8 cellular contexts compared by ENCODE assay signal in the genomic region with DNA sequence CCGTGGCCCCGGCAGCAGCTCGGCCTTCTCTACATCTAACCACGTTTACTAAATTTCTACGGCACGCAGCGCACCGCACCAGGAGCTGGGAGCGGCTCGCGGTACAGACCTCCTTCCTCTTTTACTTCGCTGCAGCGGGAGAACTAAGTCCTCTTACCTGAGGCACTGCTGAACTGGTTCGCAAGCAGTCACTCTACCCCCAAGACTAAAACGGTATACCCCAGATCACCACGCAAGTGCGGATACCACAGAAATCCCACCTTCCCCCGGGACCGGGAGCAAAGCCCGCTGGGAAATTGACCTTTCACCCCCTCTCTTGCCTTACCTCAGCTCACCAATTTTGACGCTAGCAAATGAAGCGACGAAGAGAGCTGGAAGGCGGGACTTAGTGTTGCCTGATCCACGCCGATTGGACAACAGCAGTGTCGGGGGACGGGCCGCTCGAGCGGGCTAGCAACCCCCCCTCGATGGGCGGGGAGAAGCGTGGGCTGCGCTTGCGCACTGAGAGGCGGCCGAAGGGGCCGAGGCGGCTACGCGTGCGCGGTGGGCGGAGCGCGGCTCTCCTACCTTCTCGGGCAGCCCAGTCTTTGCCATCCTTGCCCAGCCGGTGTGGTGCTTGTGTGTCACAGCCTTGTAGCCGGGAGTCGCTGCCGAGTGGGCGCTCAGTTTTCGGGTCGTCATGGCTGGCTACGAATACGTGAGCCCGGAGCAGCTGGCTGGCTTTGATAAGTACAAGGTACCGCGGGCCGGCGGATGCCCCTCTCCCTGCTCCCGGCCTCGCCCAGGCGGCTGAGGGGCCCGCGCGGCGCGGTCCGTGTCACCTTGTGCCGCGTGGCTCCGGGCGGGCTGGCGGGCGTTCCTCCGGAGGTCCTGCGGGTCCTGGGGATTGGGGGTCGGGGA. TPM values are rescaled to one million over a fixed set of nuclear protein-coding genes. Genes with fewer than 3 reads are reported as not detected.
DNase-seq lines count a peak whose midpoint lies in the region; ATAC-seq, FAIRE-seq and TF ChIP-seq lines count a peak whose summit lies in the region.

A gene with protein sequence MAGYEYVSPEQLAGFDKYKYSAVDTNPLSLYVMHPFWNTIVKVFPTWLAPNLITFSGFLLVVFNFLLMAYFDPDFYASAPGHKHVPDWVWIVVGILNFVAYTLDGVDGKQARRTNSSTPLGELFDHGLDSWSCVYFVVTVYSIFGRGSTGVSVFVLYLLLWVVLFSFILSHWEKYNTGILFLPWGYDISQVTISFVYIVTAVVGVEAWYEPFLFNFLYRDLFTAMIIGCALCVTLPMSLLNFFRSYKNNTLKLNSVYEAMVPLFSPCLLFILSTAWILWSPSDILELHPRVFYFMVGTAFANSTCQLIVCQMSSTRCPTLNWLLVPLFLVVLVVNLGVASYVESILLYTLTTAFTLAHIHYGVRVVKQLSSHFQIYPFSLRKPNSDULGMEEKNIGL (plus strand): TSS at position 590 of the 900 bp plus-strand sequence. CDS start 90 bp downstream, at position 680.

- intact Hi-C loops in right cardiac atrium (cut with DNase I) (no loop called here), uterus (cut with DNase I; ENCODE audit: low total_unique reads) (no loop called here)

- H4K20me1 ChIP-seq in astrocyte (ENCODE audit: insufficient read depth, low read length): peaks cover 14% of the 10 kb centered on the region

- no peaks in the 10 kb centered on the region for H3K27me3 Mint-ChIP-seq in T-helper 2 cell treated with Interferon-gamma antibody and Interleukin-4, amounts not matched to agents 5 μg/mL and 100 μg/mL, for 36 hours (ENCODE audit: low read depth)
- no peaks in the 10 kb centered on the region for H3K27me3 Mint-ChIP-seq in astrocyte (ENCODE audit: low read depth, unreplicated experiment)

- peaks cover 10% of the 10 kb centered on the region for H3K36me3 Mint-ChIP-seq in T-helper 2 cell treated with Interferon-gamma antibody and Interleukin-4, amounts not matched to agents 5 μg/mL and 100 μg/mL, for 36 hours (ENCODE audit: low read depth)
- H3K36me3 Mint-ChIP-seq in astrocyte (ENCODE audit: low read depth, unreplicated experiment): no peaks in the 10 kb centered on the region

- H3K9me3 ChIP-seq in astrocyte (ENCODE audit: insufficient read depth, low read depth, low read length) (no peaks in the 10 kb centered on the region), right cardiac atrium (ENCODE audit: control insufficient read depth, low read length) (no peaks in the 10 kb centered on the region), uterus (no peaks in the 10 kb centered on the region)

- WGBS in right cardiac atrium: under 1% methylated on average over 80 of the region's 80 CpGs

- H3K4me2 ChIP-seq in astrocyte (ENCODE audit: low read length): peak within 1 kb of the TSS; percentile 92

- H3K4me3 ChIP-seq in astrocyte (ENCODE audit: insufficient read depth, low read depth, low read length): peak within 1 kb of the TSS; percentile 90
- peak within 1 kb of the TSS; percentile 87 for H3K4me3 ChIP-seq in right cardiac atrium (ENCODE audit: low read length)
- peak within 1 kb of the TSS; percentile 80 to 96 for H3K4me3 ChIP-seq in uterus

- H3K27me3 ChIP-seq in astrocyte (ENCODE audit: insufficient read depth, low read length): no peaks in the 10 kb centered on the region
- H3K27me3 ChIP-seq in right cardiac atrium (ENCODE audit: control insufficient read depth, insufficient read depth): no peaks in the 10 kb centered on the region
- no peaks in the 10 kb centered on the region for H3K27me3 ChIP-seq in uterus

- H3K4me1 ChIP-seq in astrocyte (ENCODE audit: insufficient read depth, low read length) (peaks cover 15% of the 10 kb centered on the region), right cardiac atrium (ENCODE audit: control insufficient read depth, insufficient read depth, low read length) (peaks cover 5% of the 10 kb centered on the region), uterus (peaks cover 7 to 9% of the 10 kb centered on the region in 2 donors)

- H3K9me3 Mint-ChIP-seq in T-helper 2 cell treated with Interferon-gamma antibody and Interleukin-4, amounts not matched to agents 5 μg/mL and 100 μg/mL, for 36 hours: no peaks in the 10 kb centered on the region
- H3K9me3 Mint-ChIP-seq in astrocyte (ENCODE audit: unreplicated experiment): no peaks in the 10 kb centered on the region

- peaks cover 60% of the 10 kb centered on the region for H3K79me2 ChIP-seq in astrocyte (ENCODE audit: insufficient read depth, low read length)

- H2AFZ ChIP-seq in astrocyte (ENCODE audit: low read depth, low read length): peak within 1 kb of the TSS; percentile 76

- FAIRE-seq in astrocyte (lab: Jason Lieb, UNC): peak; percentile 52

- peak; percentile 73 to 91 for TF ChIP-seq POLR2A in uterus (IDR thresholded peaks at IDR 0.05)

- peak within 1 kb of the TSS; percentile 98 for H3K27ac Mint-ChIP-seq in T-helper 2 cell treated with Interferon-gamma antibody and Interleukin-4, amounts not matched to agents 5 μg/mL and 100 μg/mL, for 36 hours
- H3K27ac Mint-ChIP-seq in astrocyte (ENCODE audit: unreplicated experiment): peak within 1 kb of the TSS; percentile 98

- DNase-seq in NCI-H1930 (lab: John Stamatoyannopoulos, UW) (peak; percentile 99), astrocyte (ENCODE audit: low read depth) (peak; percentile 95), right cardiac atrium (peak; percentile 98 to 99 (median 99)), pulmonary artery endothelial cell (ENCODE audit: low read depth, low spot score) (peak; percentile 97), uterus (peak; percentile 99 to 100)
- peak; percentile 99 for DNase-seq in T-helper 2 cell treated with Interferon-gamma antibody and Interleukin-4, amounts not matched to agents 5 μg/mL and 100 μg/mL, for 36 hours (ENCODE audit: low spot score)

- ATAC-seq in GM18502 (IDR thresholded peaks at IDR 0.05; ENCODE audit: poor library complexity, unreplicated experiment): peak; percentile 97
- ATAC-seq in HG02970 (IDR thresholded peaks at IDR 0.05; ENCODE audit: low FRiP score, unreplicated experiment): peak; percentile 96
- peak; percentile 99 for ATAC-seq in right cardiac atrium

- peak within 1 kb of the TSS; percentile 95 for H3K9ac ChIP-seq in astrocyte (ENCODE audit: low read length)

- TF ChIP-seq CTCF in astrocyte (IDR thresholded peaks at IDR 0.05; ENCODE audit: insufficient read depth, low read depth, low read length) (no peak), uterus (IDR thresholded peaks at IDR 0.05) (peak in 2 of 4 experiments; percentile 19 to 35)

- H3K4me3 Mint-ChIP-seq in T-helper 2 cell treated with Interferon-gamma antibody and Interleukin-4, amounts not matched to agents 5 μg/mL and 100 μg/mL, for 36 hours: peak within 1 kb of the TSS; percentile 93
- H3K4me3 Mint-ChIP-seq in astrocyte (ENCODE audit: unreplicated experiment): peak within 1 kb of the TSS; percentile 97

- peaks cover 21% of the 10 kb centered on the region for H3K4me1 Mint-ChIP-seq in T-helper 2 cell treated with Interferon-gamma antibody and Interleukin-4, amounts not matched to agents 5 μg/mL and 100 μg/mL, for 36 hours (ENCODE audit: low read depth)
- peaks cover 14% of the 10 kb centered on the region for H3K4me1 Mint-ChIP-seq in astrocyte (ENCODE audit: low read depth, unreplicated experiment)

- no peaks in the 10 kb centered on the region for H3K36me3 ChIP-seq in astrocyte (ENCODE audit: insufficient read depth, low read length)
- H3K36me3 ChIP-seq in uterus: no peaks in the 10 kb centered on the region

- H3K27ac ChIP-seq in astrocyte (ENCODE audit: low read depth, low read length) (peak within 1 kb of the TSS; percentile 93), right cardiac atrium (ENCODE audit: low read length) (peak within 1 kb of the TSS; percentile 95), uterus (peak within 1 kb of the TSS; percentile 91 to 96)

RNA-seq across cellular contexts. Expression of the gene that starts here (rescaled TPM):
- total RNA-seq in astrocyte (49.7 and 51.9 TPM in 2 replicates), right cardiac atrium (10 to 100 TPM; 14.3 to 20.2 (median 16.6) TPM), pulmonary artery endothelial cell (17.9 and 22.2 TPM in 2 replicates), uterus (10 to 100 TPM in 2 of 4 donors, 1 to 10 TPM in 2; 2.8 to 27.9 (median 13.1) TPM)
- polyA plus RNA-seq in right cardiac atrium: 3.8 TPM

Comparison
In these comparisons a context has a peak if more than half of its experiments do, and no peak if none do; other contexts are left out.
1. Peak in every context shown above with its lines: DNase-seq, ATAC-seq, H3K4me3 ChIP-seq and H3K27ac ChIP-seq.